ENCODE assay signal across 8 cellular contexts in genomic region chr17:42566215-42566872, GRCh38. TPM values are rescaled to one million over a fixed set of nuclear protein-coding genes. Genes with fewer than 3 reads are reported as not detected.
DNase-seq lines count a peak whose midpoint lies in the region; ATAC-seq, FAIRE-seq and TF ChIP-seq lines count a peak whose summit lies in the region.

No MANE protein-coding gene starts in this region.

- RAD21 ChIA-PET in HCT116 (lab: Charles Lee; ENCODE audit: low non-redundant PET in 1 of 2, low total read pairs in 2 of 2, uncharacterized antibody in 2 of 2, unreplicated experiment in 2 of 2) = no interaction called here

- no peak for TF ChIP-seq CTCF in HCT116 (IDR thresholded peaks at IDR 0.05 in 2 of 3, conservative IDR thresholded peaks at IDR 0.05 in 1 of 3; ENCODE audit: borderline replicate concordance in 1 of 3, insufficient read depth in 1 of 3, low read depth in 2 of 3, low read length in 2 of 3)

- H4K20me1 ChIP-seq in HCT116 (ENCODE audit: insufficient read depth) = no peaks in the 10 kb centered on the region; the same call in 1 of the 2 replicates

- no peaks in the 10 kb centered on the region for H3K9me2 ChIP-seq in HCT116 (ENCODE audit: insufficient read depth)

- H3K36me3 ChIP-seq in HCT116 (ENCODE audit: control insufficient read depth in 1 of 2, insufficient read depth in 2 of 2, low read length in 2 of 2) = peaks cover 28 to 48% of the 10 kb centered on the region in 2 experiments
- H3K36me3 ChIP-seq in iPS-15b (ENCODE audit: control insufficient read depth, insufficient read depth, low read length) = peaks cover 42% of the 10 kb centered on the region

- peaks cover 56% of the 10 kb centered on the region for H3K79me2 ChIP-seq in HCT116 (ENCODE audit: insufficient read depth, low read length)

- H3K9me3 ChIP-seq in HCT116 (ENCODE audit: control insufficient read depth in 1 of 2, insufficient read depth in 1 of 2, low read depth in 1 of 2, low read length in 2 of 2) (no peaks in the 10 kb centered on the region), iPS-15b (ENCODE audit: control insufficient read depth, insufficient read depth, low read length) (no peaks in the 10 kb centered on the region)

- BruUV-seq in HCT116 (replicated peaks; lab: Mats Ljungman, UMichigan) = no TSS peak

- H3K27ac ChIP-seq in HCT116 (ENCODE audit: low read depth, low read length) = peak overlapping the region; percentile 89

- no peaks in the 10 kb centered on the region for H3K9me3 Mint-ChIP-seq in activated CD4-positive, alpha-beta memory T cell treated with anti-CD3 and anti-CD28 coated beads, Interleukin-2, amount 10 ng/mL, durations not matched to agents 7 days and 5 days
- H3K9me3 Mint-ChIP-seq in stimulated activated memory B cell treated with anti-CD40 and anti-IgM and Interleukin-4, amounts not matched to agents 10 μg/mL and 1 μg/mL and 100 μg/mL, for 72 hours = no peaks in the 10 kb centered on the region

- no peaks in the 10 kb centered on the region for H3K27me3 Mint-ChIP-seq in activated CD4-positive, alpha-beta memory T cell treated with anti-CD3 and anti-CD28 coated beads, Interleukin-2, amount 10 ng/mL, durations not matched to agents 7 days and 5 days
- no peaks in the 10 kb centered on the region for H3K27me3 Mint-ChIP-seq in stimulated activated memory B cell treated with anti-CD40 and anti-IgM and Interleukin-4, amounts not matched to agents 10 μg/mL and 1 μg/mL and 100 μg/mL, for 72 hours

- H3K4me1 ChIP-seq in HCT116 (ENCODE audit: control insufficient read depth in 1 of 2, insufficient read depth in 2 of 2, low read length in 2 of 2) (peaks cover 22 to 49% of the 10 kb centered on the region in 2 experiments), iPS-15b (ENCODE audit: control insufficient read depth, insufficient read depth, low read length) (peaks cover 10% of the 10 kb centered on the region)

- DNase-seq in HCT116 (ENCODE audit: low read depth, low spot score) (no peak), GM19238 (ENCODE audit: insufficient read length, low spot score) (no peak), NCI-H774 (lab: John Stamatoyannopoulos, UW) (no peak), frontal cortex (ENCODE audit: low spot score in 2 of 2) (no peak)
- no peak for DNase-seq in activated CD4-positive, alpha-beta memory T cell treated with anti-CD3 and anti-CD28 coated beads, Interleukin-2, amount 10 ng/mL, durations not matched to agents 7 days and 5 days

- ATAC-seq in HCT116 (no peak), GM21786 (IDR thresholded peaks at IDR 0.05; ENCODE audit: unreplicated experiment) (no peak)
- ATAC-seq in stimulated activated memory B cell treated with anti-CD40 and anti-IgM and Interleukin-4, amounts not matched to agents 10 μg/mL and 1 μg/mL and 100 μg/mL, for 72 hours = no peak

- POLR2A ChIA-PET in HCT116 (lab: Charles Lee) = interaction anchor here (1.4 kb wide), 1 partner anchor 12 kb away, joined by 4 read pairs; no protein-coding TSS in a partner anchor
- POLR2A ChIA-PET in activated CD4-positive, alpha-beta memory T cell treated with anti-CD3 and anti-CD28 coated beads, Interleukin-2, amount 10 ng/mL, durations not matched to agents 7 days and 5 days (lab: Charles Lee) = interaction anchor here (1.2 to 7.7 kb wide), 10 partner anchors 11 to 432 kb away, joined by 3 to 109 read pairs (median 6); partner anchors contain the start of genes BECN1, NAGLU, PSMC3IP and RETREG3

- CTCF ChIA-PET in HCT116 (lab: Charles Lee) = interaction anchor here (1.9 kb wide), 1 partner anchor 12 kb away, joined by 5 read pairs; no protein-coding TSS in a partner anchor
- CTCF ChIA-PET in activated CD4-positive, alpha-beta memory T cell treated with anti-CD3 and anti-CD28 coated beads, Interleukin-2, amount 10 ng/mL, durations not matched to agents 7 days and 5 days (lab: Charles Lee) = interaction anchor here (0.8 to 3.8 kb wide), 4 partner anchors 11 to 264 kb away, joined by 3 to 37 read pairs (median 6); partner anchors contain the start of gene PSMC3IP

- no peak for TF ChIP-seq POLR2A in HCT116 (IDR thresholded peaks at IDR 0.05; ENCODE audit: borderline replicate concordance, extremely low read depth, insufficient read depth, insufficient read length)

- H3K36me3 Mint-ChIP-seq in activated CD4-positive, alpha-beta memory T cell treated with anti-CD3 and anti-CD28 coated beads, Interleukin-2, amount 10 ng/mL, durations not matched to agents 7 days and 5 days (ENCODE audit: low read depth) = peaks cover 61% of the 10 kb centered on the region
- peaks cover 49% of the 10 kb centered on the region for H3K36me3 Mint-ChIP-seq in stimulated activated memory B cell treated with anti-CD40 and anti-IgM and Interleukin-4, amounts not matched to agents 10 μg/mL and 1 μg/mL and 100 μg/mL, for 72 hours

- H3K4me1 Mint-ChIP-seq in activated CD4-positive, alpha-beta memory T cell treated with anti-CD3 and anti-CD28 coated beads, Interleukin-2, amount 10 ng/mL, durations not matched to agents 7 days and 5 days = peaks cover 62% of the 10 kb centered on the region
- peaks cover 58% of the 10 kb centered on the region for H3K4me1 Mint-ChIP-seq in stimulated activated memory B cell treated with anti-CD40 and anti-IgM and Interleukin-4, amounts not matched to agents 10 μg/mL and 1 μg/mL and 100 μg/mL, for 72 hours

- H3K27me3 ChIP-seq in HCT116 (ENCODE audit: insufficient read depth, low read length) = no peaks in the 10 kb centered on the region
- no peaks in the 10 kb centered on the region for H3K27me3 ChIP-seq in iPS-15b (ENCODE audit: control insufficient read depth, insufficient read depth, low read length)

- no peak for TF ChIP-seq RAD21 in HCT116 (IDR thresholded peaks at IDR 0.05; ENCODE audit: low read depth)

- peak overlapping the region; percentile 99 for H3K4me2 ChIP-seq in HCT116 (ENCODE audit: low read length)

- H3K27ac Mint-ChIP-seq in activated CD4-positive, alpha-beta memory T cell treated with anti-CD3 and anti-CD28 coated beads, Interleukin-2, amount 10 ng/mL, durations not matched to agents 7 days and 5 days = peak overlapping the region; percentile 93
- peak overlapping the region; percentile 87 for H3K27ac Mint-ChIP-seq in stimulated activated memory B cell treated with anti-CD40 and anti-IgM and Interleukin-4, amounts not matched to agents 10 μg/mL and 1 μg/mL and 100 μg/mL, for 72 hours

- intact Hi-C loops in HCT116 (cut with micrococcal nuclease) = no loop called here

- no peak for FAIRE-seq in frontal cortex (lab: Jason Lieb, UNC)

- H2AFZ ChIP-seq in HCT116 (ENCODE audit: low read depth, low read length, poor library complexity, severe bottlenecking) = no peak overlapping the region

- H3K4me3 ChIP-seq in HCT116 (replicated peaks in 1 of 2; ENCODE audit: low read depth in 1 of 2, low read length in 2 of 2) (peak overlapping the region; percentile 92 to 99), iPS-15b (ENCODE audit: low read depth, low read length) (peak overlapping the region; percentile 86)

- H3K9ac ChIP-seq in HCT116 (ENCODE audit: low read length) = peak overlapping the region; percentile 79
- peak overlapping the region; percentile 3 for H3K9ac ChIP-seq in iPS-15b (ENCODE audit: low read depth, low read length)

- peak overlapping the region; percentile 92 for H3K4me3 Mint-ChIP-seq in activated CD4-positive, alpha-beta memory T cell treated with anti-CD3 and anti-CD28 coated beads, Interleukin-2, amount 10 ng/mL, durations not matched to agents 7 days and 5 days
- H3K4me3 Mint-ChIP-seq in stimulated activated memory B cell treated with anti-CD40 and anti-IgM and Interleukin-4, amounts not matched to agents 10 μg/mL and 1 μg/mL and 100 μg/mL, for 72 hours = peak overlapping the region; percentile 86

TF ChIP-seq in HCT116, 20 proteins besides CTCF, POLR2A, EP300 and RAD21:
- TF ChIP-seq ATF3 (IDR thresholded peaks at IDR 0.05) (no peak), ELF1 (IDR thresholded peaks at IDR 0.05; ENCODE audit: borderline replicate concordance, low read depth) (no peak), SRF (IDR thresholded peaks at IDR 0.05; ENCODE audit: low read depth) (no peak), SIN3A (IDR thresholded peaks at IDR 0.05; ENCODE audit: low read depth) (no peak), ZFX (IDR thresholded peaks at IDR 0.05) (peak; percentile 54; the same call in 1 of the 2 replicates)

RNA-seq across cellular contexts. Expression of gene MLX, which starts 0.6 kb away (rescaled TPM):
- 47.9 TPM for total RNA-seq in HCT116 (2021; ENCODE audit: unreplicated experiment)
- polyA plus RNA-seq in HCT116 (2012) = 51.7 and 52.4 TPM in 2 replicates
- 10 to 100 TPM; 52.2 to 53.8 TPM for total RNA-seq in activated CD4-positive, alpha-beta memory T cell treated with anti-CD3 and anti-CD28 coated beads, Interleukin-2, amount 10 ng/mL, durations not matched to agents 7 days and 5 days
- 22.8 TPM for total RNA-seq in frontal cortex

RNA-seq across cellular contexts. Expression of gene COASY, which starts 4.4 kb away (rescaled TPM):
- 137 TPM for total RNA-seq in HCT116 (2021; ENCODE audit: unreplicated experiment)
- 108 and 113 TPM in 2 replicates for polyA plus RNA-seq in HCT116 (2012)
- total RNA-seq in activated CD4-positive, alpha-beta memory T cell treated with anti-CD3 and anti-CD28 coated beads, Interleukin-2, amount 10 ng/mL, durations not matched to agents 7 days and 5 days = 10 to 100 TPM; 80.1 to 84.3 TPM
- total RNA-seq in frontal cortex = 4.1 TPM

RNA-seq across cellular contexts. Expression of gene PSMC3IP, which starts 11.2 kb away (rescaled TPM):
- total RNA-seq in HCT116 (2021; ENCODE audit: unreplicated experiment) (24.3 TPM), frontal cortex (4.5 TPM)
- 15.4 and 18.2 TPM in 2 replicates for polyA plus RNA-seq in HCT116 (2012)
- 10 to 100 TPM; 14.7 to 16.1 TPM for total RNA-seq in activated CD4-positive, alpha-beta memory T cell treated with anti-CD3 and anti-CD28 coated beads, Interleukin-2, amount 10 ng/mL, durations not matched to agents 7 days and 5 days

RNA-seq across cellular contexts. Expression of gene HSD17B1, which starts 13.6 kb away (rescaled TPM):
- 1.4 TPM for total RNA-seq in HCT116 (2021; ENCODE audit: unreplicated experiment)
- polyA plus RNA-seq in HCT116 (2012) = 1.6 and 1.8 TPM in 2 replicates
- total RNA-seq in activated CD4-positive, alpha-beta memory T cell treated with anti-CD3 and anti-CD28 coated beads, Interleukin-2, amount 10 ng/mL, durations not matched to agents 7 days and 5 days = under 1 TPM; 0.73 to 0.76 TPM
- total RNA-seq in frontal cortex = 1.6 TPM

RNA-seq across cellular contexts. Expression of gene NAGLU, which starts 30.3 kb away (rescaled TPM):
- total RNA-seq in HCT116 (2021; ENCODE audit: unreplicated experiment) = 17.7 TPM
- 10.5 and 11.0 TPM in 2 replicates for polyA plus RNA-seq in HCT116 (2012)
- total RNA-seq in activated CD4-positive, alpha-beta memory T cell treated with anti-CD3 and anti-CD28 coated beads, Interleukin-2, amount 10 ng/mL, durations not matched to agents 7 days and 5 days = 10 to 100 TPM; 15.9 to 17.5 TPM
- total RNA-seq in frontal cortex = 10.6 TPM

Comparison
In these comparisons a context has a peak if more than half of its experiments do, and no peak if none do; other contexts are left out.
1. RNA of gene COASY, which starts 4.4 kb away (total RNA-seq): 137 TPM in HCT116 (single experiment) and 80.1 to 84.3 TPM in activated CD4-positive, alpha-beta memory T cell treated with anti-CD3 and anti-CD28 coated beads, Interleukin-2, amount 10 ng/mL, durations not matched to agents 7 days and 5 days; 4.1 TPM in frontal cortex (single experiment); every median in the first group is over 10 times any median in the second.